In genomic region chr1:86169625-86170024, GRCh38 we compare ENCODE assay signal across 20 cellular contexts. TPM values are rescaled to one million over a fixed set of nuclear protein-coding genes. Genes with fewer than 3 reads are reported as not detected.
A peak's percentile ranks its signal among the peaks of the same experiment; 100 is the strongest.
DNase-seq lines count a peak whose midpoint lies in the region; ATAC-seq and TF ChIP-seq lines count a peak whose summit lies in the region.
"Had no signal": no experiment of that assay in that cellular context is flagged by ENCODE, and none has a peak within 500 bp of the region (broad histone marks: within the 10 kb centered on the region; RNA-seq: fewer than 3 reads in every experiment).

No MANE protein-coding gene starts in this region.

- intact Hi-C loops in thyroid gland (cut with DNase I) = no loop called here

- no peak overlapping the region for H3K4me3 ChIP-seq in AG04450 (ENCODE audit: low read depth, low read length)
- H3K4me3 ChIP-seq in fibroblast of the aortic adventitia (ENCODE audit: low read depth, low read length) = no peak overlapping the region
- H3K4me3 ChIP-seq in thyroid gland (replicated peaks in 1 of 3) = no peak overlapping the region
- H3K4me3 ChIP-seq: lower lobe of right lung, Peyer's patch, tibial nerve had no signal

- peak; percentile 52 for TF ChIP-seq CTCF in AG04450 (IDR thresholded peaks at IDR 0.05; ENCODE audit: low read depth, low read length)
- peak; percentile 6 for TF ChIP-seq CTCF in fibroblast of the aortic adventitia (IDR thresholded peaks at IDR 0.05; ENCODE audit: insufficient read depth, low read length)
- TF ChIP-seq CTCF in thyroid gland (IDR thresholded peaks at IDR 0.05) = no peak

- H3K27ac ChIP-seq in AG04450 (ENCODE audit: low read depth, low read length) = no peak overlapping the region
- no peak overlapping the region for H3K27ac ChIP-seq in thyroid gland
- H3K27ac ChIP-seq: KMS-11, lower lobe of right lung, Peyer's patch, tibial nerve had no signal

- no peaks in the 10 kb centered on the region for H3K36me3 ChIP-seq in thyroid gland
- H3K36me3 ChIP-seq: lower lobe of right lung, Peyer's patch, tibial nerve had no signal

- CTCF ChIA-PET in AG04450 (lab: Charles Lee) = interaction anchor here (1.1 to 1.6 kb wide), 3 partner anchors 151 to 336 kb away, joined by 3 to 8 read pairs (median 5); no protein-coding TSS in a partner anchor

- POLR2A ChIA-PET in AG04450 (lab: Yijun Ruan, JAX) = interaction anchor here (0.5 kb wide), 1 partner anchor 373 kb away, joined by 4 read pairs; no protein-coding TSS in a partner anchor

- WGBS in thyroid gland, 2 donors = 67 to 74% methylated on average over 1 of the region's 1 CpG

- no peak for TF ChIP-seq POLR2A in thyroid gland (IDR thresholded peaks at IDR 0.05)

- H3K4me1 ChIP-seq in thyroid gland = no peaks in the 10 kb centered on the region
- H3K4me1 ChIP-seq: lower lobe of right lung, Peyer's patch, tibial nerve had no signal

- no peak for ATAC-seq in GM19397 (IDR thresholded peaks at IDR 0.05; ENCODE audit: unreplicated experiment)
- ATAC-seq: activated T-cell treated with anti-CD3 and anti-CD28 coated beads, Interleukin-2, amount 50 U/mL, for 72 hours; lower lobe of right lung; stimulated activated effector memory CD8-positive, alpha-beta T cell treated with anti-CD3 and anti-CD28 coated beads, Interleukin-12 subunit alpha, Interleukin-12 subunit beta, amount 100 ng/mL, for 72 hours had no signal

- DNase-seq in AG04450 (ENCODE audit: low read depth, low spot score) (no peak), HCEC 1CT (peak; percentile 23), SK-MEL-5 (ENCODE audit: low read depth, low spot score) (peak; percentile 12), fibroblast of the aortic adventitia (ENCODE audit: low read depth) (no peak), superior temporal gyrus (ENCODE audit: extremely low spot score) (no peak), thyroid gland (no peak), HPDE6-E6E7 (ENCODE audit: extremely low spot score) (no peak)
- DNase-seq: activated CD4-positive, alpha-beta T cell treated with anti-CD3 and anti-CD28 coated beads, Interleukin-2, amount 50 U/mL, for 48 hours; activated T-cell treated with anti-CD3 and anti-CD28 coated beads, Interleukin-2, amount 50 U/mL, for 72 hours; DND-41; immature natural killer cell; lower lobe of right lung; naive B cell; NCI-H1436; Peyer's patch; posterior cingulate gyrus had no signal

- in situ Hi-C loops in SK-MEL-5 (cut with HindIII; ENCODE audit: low pct_unique_long_range_greater_than_20kb, low sequenced_read_pairs) = no loop called here

- H3K27me3 ChIP-seq in AG04450 (ENCODE audit: control insufficient read depth, insufficient read depth, low read length) (no peaks in the 10 kb centered on the region), thyroid gland (no peaks in the 10 kb centered on the region)
- H3K27me3 ChIP-seq: Peyer's patch, tibial nerve had no signal

- H3K9me3 ChIP-seq in AG04450 (ENCODE audit: control insufficient read depth, insufficient read depth, low read length) = no peaks in the 10 kb centered on the region; the same call in 1 of the 2 replicates
- H3K9me3 ChIP-seq in thyroid gland = no peaks in the 10 kb centered on the region
- H3K9me3 ChIP-seq: lower lobe of right lung, Peyer's patch had no signal

RNA-seq across cellular contexts. Expression of gene COL24A1, which starts 13.1 kb away (rescaled TPM):
- 2.2 and 3.1 TPM in 2 replicates for polyA plus RNA-seq in AG04450 (2011; rRNA removed)
- polyA minus RNA-seq in AG04450 (2011; rRNA and poly(A)+ RNA removed) = 8.8 and 12.9 TPM in 2 replicates
- not detected in 2 replicates for total RNA-seq in SK-MEL-5 (2014; rRNA removed; shearing (Covaris generic))
- not detected in 2 replicates for polyA plus RNA-seq in SK-MEL-5 (2015; cell fraction: cytosol; rRNA removed)
- not detected in 2 replicates for polyA plus RNA-seq in SK-MEL-5 (2015; cell fraction: nucleus; rRNA removed)
- total RNA-seq in fibroblast of the aortic adventitia (ENCODE audit: low replicate concordance) (0.27 and 0.82 TPM in 2 replicates), thyroid gland (under 1 TPM; 0.27 to 0.89 (median 0.46) TPM)

Comparison
In these comparisons a context has a peak if more than half of its experiments do, and no peak if none do; other contexts are left out.
1. DNase-seq: peak in HCEC 1CT (single experiment) and SK-MEL-5 (single experiment); none in AG04450 (single experiment), fibroblast of the aortic adventitia (single experiment), superior temporal gyrus (single experiment), thyroid gland (0 of 2) and HPDE6-E6E7 (single experiment).
2. CTCF ChIP-seq: peak in AG04450 (single experiment) and fibroblast of the aortic adventitia (single experiment); none in thyroid gland (0 of 6).